18 cellular contexts compared by ENCODE assay signal in the genomic region with DNA sequence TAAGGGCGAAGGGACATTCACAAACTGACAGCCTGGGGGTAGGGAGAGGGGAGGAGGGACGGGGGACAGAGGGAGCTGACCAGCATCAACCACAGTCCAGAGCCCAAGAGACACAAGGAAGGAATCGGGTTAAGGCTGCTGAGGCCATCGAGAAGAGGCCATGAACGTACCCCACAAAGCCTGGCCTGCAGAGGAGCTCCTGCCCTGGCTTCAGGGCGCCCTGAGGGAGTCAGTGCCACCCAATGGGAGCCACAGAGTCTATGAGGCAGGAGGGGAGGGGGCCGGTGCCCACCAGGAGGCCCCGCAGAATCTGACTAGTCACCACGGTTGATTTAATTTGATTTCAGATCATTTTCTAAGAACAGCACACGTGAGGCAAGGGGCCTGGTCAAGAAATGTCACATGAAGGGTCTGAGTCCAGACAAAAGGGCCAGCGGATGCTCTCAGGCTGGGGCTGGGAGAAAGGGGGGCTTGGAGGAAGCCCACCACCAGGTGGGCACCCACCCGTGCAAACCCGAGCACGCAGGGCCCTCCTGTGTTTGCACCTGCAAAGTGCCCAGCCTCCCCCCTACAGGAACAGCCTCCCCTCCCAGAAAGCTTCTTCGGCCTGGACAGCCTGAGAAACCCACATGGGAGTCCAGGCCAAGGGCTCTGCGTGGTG. TPM values are rescaled to one million over a fixed set of nuclear protein-coding genes. Genes with fewer than 3 reads are reported as not detected.
DNase-seq lines count a peak whose midpoint lies in the region; ATAC-seq, FAIRE-seq and TF ChIP-seq lines count a peak whose summit lies in the region.
"Had no signal": no experiment of that assay in that cellular context is flagged by ENCODE, and none has a peak within 500 bp of the region (broad histone marks: within the 10 kb centered on the region; RNA-seq: fewer than 3 reads in every experiment).

No MANE protein-coding gene starts in this region.

- H3K27ac ChIP-seq in lower lobe of right lung (no peak overlapping the region), temporal lobe (ENCODE audit: low read depth, low read length) (peak overlapping the region; percentile 12), substantia nigra (ENCODE audit: low read depth, low read length, poor library complexity, severe bottlenecking) (no peak overlapping the region)
- H3K27ac ChIP-seq: breast epithelium, pancreas, RWPE1, thyroid gland had no signal

- no peak overlapping the region for H3K4me3 ChIP-seq in lower lobe of right lung
- H3K4me3 ChIP-seq: breast epithelium, GM12878, pancreas, thyroid gland had no signal

- H3K27me3 Mint-ChIP-seq in brain = no peaks in the 10 kb centered on the region
- no peaks in the 10 kb centered on the region for H3K27me3 Mint-ChIP-seq in MCF 10A (ENCODE audit: insufficient read depth, unreplicated experiment)
- H3K27me3 Mint-ChIP-seq: CD4-positive, alpha-beta T cell had no signal

- no peak overlapping the region for H3K4me3 Mint-ChIP-seq in brain
- H3K4me3 Mint-ChIP-seq in MCF 10A (ENCODE audit: unreplicated experiment) = no peak overlapping the region
- H3K4me3 Mint-ChIP-seq: CD4-positive, alpha-beta T cell; effector memory CD8-positive, alpha-beta T cell; HFFc6 had no signal

- H3K36me3 Mint-ChIP-seq in brain (no peaks in the 10 kb centered on the region), MCF 10A (ENCODE audit: insufficient read depth, unreplicated experiment) (no peaks in the 10 kb centered on the region)

- BruUV-seq in MCF 10A (replicated peaks; lab: Mats Ljungman, UMichigan) = no TSS peak

- no peak for FAIRE-seq in HTR-8/SVneo (lab: Jason Lieb, UNC)
- FAIRE-seq: GM12878, pancreas had no signal

- H3K27ac Mint-ChIP-seq in brain (peak overlapping the region in 3 of 5 experiments; percentile 48 to 72 (median 56)), MCF 10A (ENCODE audit: low read depth, unreplicated experiment) (no peak overlapping the region)
- H3K27ac Mint-ChIP-seq: CD4-positive, alpha-beta T cell; effector memory CD8-positive, alpha-beta T cell; HFFc6 had no signal

- H3K36me3 ChIP-seq in lower lobe of right lung = no peaks in the 10 kb centered on the region
- H3K36me3 ChIP-seq: breast epithelium, pancreas, thyroid gland had no signal

- no peaks in the 10 kb centered on the region for H3K9me3 ChIP-seq in lower lobe of right lung
- H3K9me3 ChIP-seq: breast epithelium, pancreas, thyroid gland had no signal

- TF ChIP-seq CTCF in brain (conservative IDR thresholded peaks at IDR 0.05) (no peak), lower lobe of right lung (IDR thresholded peaks at IDR 0.05) (no peak), MCF 10A (IDR thresholded peaks at IDR 0.05; ENCODE audit: unreplicated experiment) (no peak)

- DNase-seq in activated CD4-positive, CD25-positive, alpha-beta regulatory T cell treated with anti-CD3 and anti-CD28 coated beads, Interleukin-2, amount 50 U/mL, for 72 hours = peak; percentile 20
- DNase-seq in lower lobe of right lung = peak; percentile 32
- DNase-seq in MCF 10A (ENCODE audit: unreplicated experiment) = no peak
- DNase-seq in substantia nigra (lab: John Stamatoyannopoulos, UW) = no peak
- DNase-seq in HTR-8/SVneo (ENCODE audit: insufficient read length, low spot score) = no peak
- DNase-seq: effector memory CD8-positive, alpha-beta T cell; HFFc6; NCI-H187 had no signal

- CTCF ChIA-PET in MCF 10A (lab: Yijun Ruan, JAX) = no interaction called here

- no peaks in the 10 kb centered on the region for H3K9me3 Mint-ChIP-seq in brain
- no peaks in the 10 kb centered on the region for H3K9me3 Mint-ChIP-seq in MCF 10A (ENCODE audit: unreplicated experiment)
- H3K9me3 Mint-ChIP-seq: CD4-positive, alpha-beta T cell; effector memory CD8-positive, alpha-beta T cell; HFFc6 had no signal

- POLR2A ChIA-PET in MCF 10A (lab: Yijun Ruan, JAX) = no interaction called here

- H3K4me1 Mint-ChIP-seq in brain (peaks cover 19% of the 10 kb centered on the region), MCF 10A (ENCODE audit: insufficient read depth, unreplicated experiment) (no peaks in the 10 kb centered on the region)

- H3K27me3 ChIP-seq in lower lobe of right lung (ENCODE audit: low read depth) = no peaks in the 10 kb centered on the region
- H3K27me3 ChIP-seq: breast epithelium, pancreas, thyroid gland had no signal

- ATAC-seq in activated CD4-positive, CD25-positive, alpha-beta regulatory T cell treated with anti-CD3 and anti-CD28 coated beads, Interleukin-2, amount 50 U/mL, for 24 hours = no peak
- ATAC-seq in lower lobe of right lung = no peak
- ATAC-seq: effector memory CD8-positive, alpha-beta T cell; GM12878 had no signal

- H3K4me1 ChIP-seq in lower lobe of right lung = no peaks in the 10 kb centered on the region
- H3K4me1 ChIP-seq: breast epithelium, pancreas, thyroid gland had no signal

- intact Hi-C loops in lower lobe of right lung (cut with DNase I) = no loop called here
- intact Hi-C loops in MCF 10A (cut with micrococcal nuclease) = no loop called here

RNA-seq across cellular contexts. Expression of a gene that starts 40.4 kb away (rescaled TPM):
- polyA plus RNA-seq in brain (ENCODE audit: insufficient read depth, low read depth, low replicate concordance) = 88.4 TPM
- total RNA-seq in lower lobe of right lung (0.30 TPM), temporal lobe (76.7 TPM), MCF 10A (2022) (0.54 and 1.8 TPM in 2 replicates)
- total RNA-seq: CD4-positive, alpha-beta T cell; fibroblast of villous mesenchyme had no signal

Comparison
In these comparisons a context has a peak if more than half of its experiments do, and no peak if none do; other contexts are left out.
1. DNase-seq: peak in activated CD4-positive, CD25-positive, alpha-beta regulatory T cell treated with anti-CD3 and anti-CD28 coated beads, Interleukin-2, amount 50 U/mL, for 72 hours (single experiment) and lower lobe of right lung (single experiment); none in MCF 10A (single experiment), substantia nigra (0 of 49) and HTR-8/SVneo (single experiment).
2. RNA of a gene that starts 40.4 kb away (total RNA-seq): 76.7 TPM in temporal lobe (single experiment); 0.54 to 1.8 TPM in MCF 10A and 0.30 TPM in lower lobe of right lung (single experiment); every median in the first group is over 10 times any median in the second.